ENCODE assay signal across 8 cellular contexts in genomic region chr7:127251458-127252379, GRCh38. TPM values are rescaled to one million over a fixed set of nuclear protein-coding genes. Genes with fewer than 3 reads are reported as not detected.
DNase-seq lines count a peak whose midpoint lies in the region; ATAC-seq and TF ChIP-seq lines count a peak whose summit lies in the region.

No MANE protein-coding gene starts in this region.

- H3K18ac ChIP-seq in trophoblast cell (ENCODE audit: low read length) = no peak overlapping the region

- peaks cover 15% of the 10 kb centered on the region for H3K4me1 Mint-ChIP-seq in activated CD4-positive, alpha-beta T cell treated with anti-CD3 and anti-CD28 coated beads, Interleukin-2, amount 10 ng/mL, durations not matched to agents 7 days and 5 days

- H3K9ac ChIP-seq in trophoblast cell (ENCODE audit: low read length) = no peak overlapping the region

- H3K4ac ChIP-seq in trophoblast cell (ENCODE audit: low read depth, low read length) = no peak overlapping the region

- DNase-seq in activated CD4-positive, alpha-beta T cell treated with anti-CD3 and anti-CD28 coated beads, Interleukin-2, amount 10 ng/mL, durations not matched to agents 7 days and 5 days = no peak
- no peak for DNase-seq in fibroblast of pulmonary artery (ENCODE audit: low read depth)
- DNase-seq in trophoblast cell = no peak
- no peak for DNase-seq in AG08395 (ENCODE audit: low spot score)
- DNase-seq in NK-92 treated with Interleukin-12 subunit alpha and Interleukin-12 subunit beta, amount 100 ng/mL, for 24 hours (lab: John Stamatoyannopoulos, UW) = no peak

- H3K23ac ChIP-seq in trophoblast cell (ENCODE audit: low read length) = no peak overlapping the region

- H3K27ac Mint-ChIP-seq in activated CD4-positive, alpha-beta T cell treated with anti-CD3 and anti-CD28 coated beads, Interleukin-2, amount 10 ng/mL, durations not matched to agents 7 days and 5 days = no peak overlapping the region

- H3K36me3 ChIP-seq in ACC112 (ENCODE audit: insufficient read depth, low read length) = no peaks in the 10 kb centered on the region
- no peaks in the 10 kb centered on the region for H3K36me3 ChIP-seq in trophoblast cell (ENCODE audit: control insufficient read depth in 1 of 2, insufficient read depth in 2 of 2, low read length in 2 of 2)

- H2BK12ac ChIP-seq in trophoblast cell (ENCODE audit: low read length) = no peak overlapping the region

- peaks cover 85% of the 10 kb centered on the region for H3K27me3 Mint-ChIP-seq in activated CD4-positive, alpha-beta T cell treated with anti-CD3 and anti-CD28 coated beads, Interleukin-2, amount 10 ng/mL, durations not matched to agents 7 days and 5 days

- H3K79me1 ChIP-seq in trophoblast cell (ENCODE audit: low read length) = no peaks in the 10 kb centered on the region

- no peak overlapping the region for H4K8ac ChIP-seq in trophoblast cell (ENCODE audit: low read depth, low read length)

- H3K4me2 ChIP-seq in trophoblast cell (ENCODE audit: low read length) = peak overlapping the region; percentile 83

- H3K36me3 Mint-ChIP-seq in activated CD4-positive, alpha-beta T cell treated with anti-CD3 and anti-CD28 coated beads, Interleukin-2, amount 10 ng/mL, durations not matched to agents 7 days and 5 days (ENCODE audit: low read depth) = no peaks in the 10 kb centered on the region

- H3K4me3 ChIP-seq in ACC112 (ENCODE audit: low read depth, low read length) (peak overlapping the region; percentile 84), fibroblast of pulmonary artery (replicated peaks; ENCODE audit: low read depth, low read length) (peak overlapping the region; percentile 70), trophoblast cell (ENCODE audit: low read depth, low read length) (no peak overlapping the region)

- no CpG with 5 or more reads among the region's 81 CpGs for WGBS in trophoblast cell (ENCODE audit: extremely low coverage, insufficient coverage, insufficient read length)

- TF ChIP-seq CTCF in fibroblast of pulmonary artery (IDR thresholded peaks at IDR 0.05; ENCODE audit: low read length, missing control alignments) = no peak

- H3K9me3 ChIP-seq in trophoblast cell (ENCODE audit: insufficient read depth, low read depth, low read length) = no peaks in the 10 kb centered on the region

- H3K4me1 ChIP-seq in ACC112 (ENCODE audit: control insufficient read depth, insufficient read depth, low read length, unreplicated experiment) (no peaks in the 10 kb centered on the region), trophoblast cell (ENCODE audit: control insufficient read depth in 1 of 2, insufficient read depth in 2 of 2, low read length in 2 of 2) (peaks cover 2 to 9% of the 10 kb centered on the region in 2 experiments)

- no peak overlapping the region for H4K91ac ChIP-seq in trophoblast cell (ENCODE audit: low read depth, low read length)

- peaks cover 91% of the 10 kb centered on the region for H3K27me3 ChIP-seq in ACC112 (ENCODE audit: insufficient read depth, low read length)
- peaks cover 32% of the 10 kb centered on the region for H3K27me3 ChIP-seq in trophoblast cell (ENCODE audit: insufficient read depth, low read length)

- no peak overlapping the region for H2AK5ac ChIP-seq in trophoblast cell (ENCODE audit: low read length)

- ATAC-seq in GM19035 (IDR thresholded peaks at IDR 0.05; ENCODE audit: unreplicated experiment) = peak; percentile 21
- ATAC-seq in HG02970 (IDR thresholded peaks at IDR 0.05; ENCODE audit: low FRiP score, unreplicated experiment) = no peak

- H3K79me2 ChIP-seq in ACC112 (ENCODE audit: control insufficient read depth, insufficient read depth, low read length, unreplicated experiment) (no peaks in the 10 kb centered on the region), trophoblast cell (ENCODE audit: control insufficient read depth, insufficient read depth, low read length, poor library complexity) (no peaks in the 10 kb centered on the region)

- H3K4me3 Mint-ChIP-seq in activated CD4-positive, alpha-beta T cell treated with anti-CD3 and anti-CD28 coated beads, Interleukin-2, amount 10 ng/mL, durations not matched to agents 7 days and 5 days = peak overlapping the region; percentile 61

- H3K27ac ChIP-seq in ACC112 (ENCODE audit: low read depth, low read length) (no peak overlapping the region), trophoblast cell (ENCODE audit: low read depth, low read length) (no peak overlapping the region)

- H2BK120ac ChIP-seq in trophoblast cell (ENCODE audit: insufficient read depth, low read length, poor library complexity) = no peak overlapping the region

- POLR2A ChIA-PET in activated CD4-positive, alpha-beta T cell treated with anti-CD3 and anti-CD28 coated beads, Interleukin-2, amount 10 ng/mL, durations not matched to agents 7 days and 5 days (lab: Charles Lee) = interaction anchor here (0.6 kb wide), 1 partner anchor 1117 kb away, joined by 4 read pairs; no protein-coding TSS in a partner anchor

- no peak overlapping the region for H2AFZ ChIP-seq in ACC112 (ENCODE audit: low read length, unreplicated experiment)
- no peak overlapping the region for H2AFZ ChIP-seq in trophoblast cell (ENCODE audit: insufficient read depth, low read length, poor library complexity)

- H3K9me3 Mint-ChIP-seq in activated CD4-positive, alpha-beta T cell treated with anti-CD3 and anti-CD28 coated beads, Interleukin-2, amount 10 ng/mL, durations not matched to agents 7 days and 5 days = no peaks in the 10 kb centered on the region

- no peak overlapping the region for H2BK5ac ChIP-seq in trophoblast cell (ENCODE audit: low read depth, low read length, poor library complexity)

- no peak overlapping the region for H4K12ac ChIP-seq in trophoblast cell (ENCODE audit: low read depth, low read length)

- CTCF ChIA-PET in activated CD4-positive, alpha-beta T cell treated with anti-CD3 and anti-CD28 coated beads, Interleukin-2, amount 10 ng/mL, durations not matched to agents 7 days and 5 days (lab: Charles Lee) = interaction anchor here (1.2 kb wide), 1 partner anchor 53 kb away, joined by 3 read pairs; no protein-coding TSS in a partner anchor

- H3K14ac ChIP-seq in trophoblast cell (ENCODE audit: low read length) = no peak overlapping the region

RNA-seq across cellular contexts. Expression of gene GRM8, which starts 1.0 kb away (rescaled TPM):
- total RNA-seq in activated CD4-positive, alpha-beta T cell treated with anti-CD3 and anti-CD28 coated beads, Interleukin-2, amount 10 ng/mL, durations not matched to agents 7 days and 5 days = not detected
- 0.10 and 0.23 TPM in 2 replicates for polyA plus RNA-seq in trophoblast cell (2013)
